ENCODE assay signal across 1 cellular context in genomic region chr17:292531-293382, GRCh38.
TF ChIP-seq lines count a peak whose summit lies in the region.

No MANE protein-coding gene starts in this region.

TF ChIP-seq in H1, 55 proteins besides CTCF, POLR2A, EP300 and RAD21:
- TF ChIP-seq USF2 (IDR thresholded peaks at IDR 0.05; ENCODE audit: low read length) (no peak), TBP (IDR thresholded peaks at IDR 0.05; ENCODE audit: low read depth, low read length) (no peak), TCF12 (IDR thresholded peaks at IDR 0.05; ENCODE audit: low read depth, low read length) (no peak), CBX5 (IDR thresholded peaks at IDR 0.05; ENCODE audit: low read depth, low read length) (no peak), PHF8 (conservative IDR thresholded peaks at IDR 0.05; ENCODE audit: low read depth, low read length) (no peak), ATF3 (IDR thresholded peaks at IDR 0.05; ENCODE audit: insufficient read depth, low read depth, low read length) (no peak), CHD1 (IDR thresholded peaks at IDR 0.05; ENCODE audit: low read depth, low read length) (no peak), ASH2L (IDR thresholded peaks at IDR 0.05; ENCODE audit: low read length) (no peak)
- TF ChIP-seq, protein P1, sequence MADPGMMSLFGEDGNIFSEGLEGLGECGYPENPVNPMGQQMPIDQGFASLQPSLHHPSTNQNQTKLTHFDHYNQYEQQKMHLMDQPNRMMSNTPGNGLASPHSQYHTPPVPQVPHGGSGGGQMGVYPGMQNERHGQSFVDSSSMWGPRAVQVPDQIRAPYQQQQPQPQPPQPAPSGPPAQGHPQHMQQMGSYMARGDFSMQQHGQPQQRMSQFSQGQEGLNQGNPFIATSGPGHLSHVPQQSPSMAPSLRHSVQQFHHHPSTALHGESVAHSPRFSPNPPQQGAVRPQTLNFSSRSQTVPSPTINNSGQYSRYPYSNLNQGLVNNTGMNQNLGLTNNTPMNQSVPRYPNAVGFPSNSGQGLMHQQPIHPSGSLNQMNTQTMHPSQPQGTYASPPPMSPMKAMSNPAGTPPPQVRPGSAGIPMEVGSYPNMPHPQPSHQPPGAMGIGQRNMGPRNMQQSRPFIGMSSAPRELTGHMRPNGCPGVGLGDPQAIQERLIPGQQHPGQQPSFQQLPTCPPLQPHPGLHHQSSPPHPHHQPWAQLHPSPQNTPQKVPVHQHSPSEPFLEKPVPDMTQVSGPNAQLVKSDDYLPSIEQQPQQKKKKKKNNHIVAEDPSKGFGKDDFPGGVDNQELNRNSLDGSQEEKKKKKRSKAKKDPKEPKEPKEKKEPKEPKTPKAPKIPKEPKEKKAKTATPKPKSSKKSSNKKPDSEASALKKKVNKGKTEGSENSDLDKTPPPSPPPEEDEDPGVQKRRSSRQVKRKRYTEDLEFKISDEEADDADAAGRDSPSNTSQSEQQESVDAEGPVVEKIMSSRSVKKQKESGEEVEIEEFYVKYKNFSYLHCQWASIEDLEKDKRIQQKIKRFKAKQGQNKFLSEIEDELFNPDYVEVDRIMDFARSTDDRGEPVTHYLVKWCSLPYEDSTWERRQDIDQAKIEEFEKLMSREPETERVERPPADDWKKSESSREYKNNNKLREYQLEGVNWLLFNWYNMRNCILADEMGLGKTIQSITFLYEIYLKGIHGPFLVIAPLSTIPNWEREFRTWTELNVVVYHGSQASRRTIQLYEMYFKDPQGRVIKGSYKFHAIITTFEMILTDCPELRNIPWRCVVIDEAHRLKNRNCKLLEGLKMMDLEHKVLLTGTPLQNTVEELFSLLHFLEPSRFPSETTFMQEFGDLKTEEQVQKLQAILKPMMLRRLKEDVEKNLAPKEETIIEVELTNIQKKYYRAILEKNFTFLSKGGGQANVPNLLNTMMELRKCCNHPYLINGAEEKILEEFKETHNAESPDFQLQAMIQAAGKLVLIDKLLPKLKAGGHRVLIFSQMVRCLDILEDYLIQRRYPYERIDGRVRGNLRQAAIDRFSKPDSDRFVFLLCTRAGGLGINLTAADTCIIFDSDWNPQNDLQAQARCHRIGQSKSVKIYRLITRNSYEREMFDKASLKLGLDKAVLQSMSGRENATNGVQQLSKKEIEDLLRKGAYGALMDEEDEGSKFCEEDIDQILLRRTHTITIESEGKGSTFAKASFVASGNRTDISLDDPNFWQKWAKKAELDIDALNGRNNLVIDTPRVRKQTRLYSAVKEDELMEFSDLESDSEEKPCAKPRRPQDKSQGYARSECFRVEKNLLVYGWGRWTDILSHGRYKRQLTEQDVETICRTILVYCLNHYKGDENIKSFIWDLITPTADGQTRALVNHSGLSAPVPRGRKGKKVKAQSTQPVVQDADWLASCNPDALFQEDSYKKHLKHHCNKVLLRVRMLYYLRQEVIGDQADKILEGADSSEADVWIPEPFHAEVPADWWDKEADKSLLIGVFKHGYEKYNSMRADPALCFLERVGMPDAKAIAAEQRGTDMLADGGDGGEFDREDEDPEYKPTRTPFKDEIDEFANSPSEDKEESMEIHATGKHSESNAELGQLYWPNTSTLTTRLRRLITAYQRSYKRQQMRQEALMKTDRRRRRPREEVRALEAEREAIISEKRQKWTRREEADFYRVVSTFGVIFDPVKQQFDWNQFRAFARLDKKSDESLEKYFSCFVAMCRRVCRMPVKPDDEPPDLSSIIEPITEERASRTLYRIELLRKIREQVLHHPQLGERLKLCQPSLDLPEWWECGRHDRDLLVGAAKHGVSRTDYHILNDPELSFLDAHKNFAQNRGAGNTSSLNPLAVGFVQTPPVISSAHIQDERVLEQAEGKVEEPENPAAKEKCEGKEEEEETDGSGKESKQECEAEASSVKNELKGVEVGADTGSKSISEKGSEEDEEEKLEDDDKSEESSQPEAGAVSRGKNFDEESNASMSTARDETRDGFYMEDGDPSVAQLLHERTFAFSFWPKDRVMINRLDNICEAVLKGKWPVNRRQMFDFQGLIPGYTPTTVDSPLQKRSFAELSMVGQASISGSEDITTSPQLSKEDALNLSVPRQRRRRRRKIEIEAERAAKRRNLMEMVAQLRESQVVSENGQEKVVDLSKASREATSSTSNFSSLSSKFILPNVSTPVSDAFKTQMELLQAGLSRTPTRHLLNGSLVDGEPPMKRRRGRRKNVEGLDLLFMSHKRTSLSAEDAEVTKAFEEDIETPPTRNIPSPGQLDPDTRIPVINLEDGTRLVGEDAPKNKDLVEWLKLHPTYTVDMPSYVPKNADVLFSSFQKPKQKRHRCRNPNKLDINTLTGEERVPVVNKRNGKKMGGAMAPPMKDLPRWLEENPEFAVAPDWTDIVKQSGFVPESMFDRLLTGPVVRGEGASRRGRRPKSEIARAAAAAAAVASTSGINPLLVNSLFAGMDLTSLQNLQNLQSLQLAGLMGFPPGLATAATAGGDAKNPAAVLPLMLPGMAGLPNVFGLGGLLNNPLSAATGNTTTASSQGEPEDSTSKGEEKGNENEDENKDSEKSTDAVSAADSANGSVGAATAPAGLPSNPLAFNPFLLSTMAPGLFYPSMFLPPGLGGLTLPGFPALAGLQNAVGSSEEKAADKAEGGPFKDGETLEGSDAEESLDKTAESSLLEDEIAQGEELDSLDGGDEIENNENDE (IDR thresholded peaks at IDR 0.05; ENCODE audit: insufficient replicate concordance, low read length): no peak
